ENCODE assay signal across 9 cellular contexts in the genomic region with DNA sequence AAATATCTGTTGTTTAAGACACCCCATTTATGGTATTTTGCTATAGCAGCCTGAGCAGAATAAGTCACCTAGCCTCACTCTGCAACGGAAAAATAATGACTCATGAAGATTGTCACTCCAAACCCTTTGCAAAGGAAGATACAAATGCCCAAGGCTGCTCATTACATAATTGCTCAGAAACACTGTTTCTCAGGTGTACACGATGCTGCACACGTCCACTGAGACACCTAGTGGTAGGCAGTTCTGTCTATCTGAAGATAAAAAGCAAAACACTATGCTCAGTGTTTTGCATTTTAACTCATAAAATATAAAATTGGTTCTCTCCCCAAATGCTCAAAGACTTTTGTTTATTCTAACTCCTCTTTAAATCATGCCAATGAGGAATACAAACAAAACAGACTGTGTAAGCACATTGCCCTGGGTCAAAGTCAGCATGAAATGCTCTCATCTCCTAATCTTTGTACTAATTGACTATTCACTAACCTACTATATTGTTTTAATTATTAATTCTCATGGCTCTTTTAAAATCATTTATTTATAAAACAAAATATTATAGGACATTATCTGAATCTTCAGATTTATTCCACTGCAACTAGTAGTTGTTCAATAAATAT. TPM values are rescaled to one million over a fixed set of nuclear protein-coding genes. Genes with fewer than 3 reads are reported as not detected.
DNase-seq lines count a peak whose midpoint lies in the region; ATAC-seq and TF ChIP-seq lines count a peak whose summit lies in the region.
"Had no signal": no experiment of that assay in that cellular context is flagged by ENCODE, and none has a peak within 500 bp of the region (broad histone marks: within the 10 kb centered on the region; RNA-seq: fewer than 3 reads in every experiment).

No MANE protein-coding gene starts in this region.

- peaks cover 0 to 10% (median 0%) of the 10 kb centered on the region in 11 donors for H3K9me3 ChIP-seq in heart right ventricle

- 41 to 43% methylated on average over 3 of the region's 3 CpGs for WGBS in heart right ventricle, 2 donors

- H3K36me3 ChIP-seq in heart right ventricle (no peaks in the 10 kb centered on the region), brain microvascular endothelial cell (replicated peaks) (no peaks in the 10 kb centered on the region)

- peaks cover 0 to 34% (median 17%) of the 10 kb centered on the region in 7 donors for H3K27me3 ChIP-seq in heart right ventricle
- no peaks in the 10 kb centered on the region for H3K27me3 ChIP-seq in brain microvascular endothelial cell (replicated peaks)

- no peak overlapping the region for H3K4me3 Mint-ChIP-seq in type B pancreatic cell
- H3K4me3 Mint-ChIP-seq in natural killer cell treated with Interleukin-12 subunit alpha and Interleukin-12 subunit beta and Interleukin-15 and Interleukin-18, amount 100 ng/mL, for 72 hours = no peak overlapping the region
- no peak overlapping the region for H3K4me3 Mint-ChIP-seq in stimulated activated naive B cell treated with anti-CD40 and anti-IgM and Interleukin-4, amounts not matched to agents 10 μg/mL and 1 μg/mL and 100 μg/mL, for 72 hours
- H3K4me3 Mint-ChIP-seq: activated naive CD8-positive, alpha-beta T cell treated with anti-CD3 and anti-CD28 coated beads, Interleukin-2, amount 10 ng/mL, durations not matched to agents 7 days and 5 days had no signal

- H3K4me1 ChIP-seq in heart right ventricle = no peaks in the 10 kb centered on the region

- no peaks in the 10 kb centered on the region for H3K36me3 Mint-ChIP-seq in type B pancreatic cell
- H3K36me3 Mint-ChIP-seq in natural killer cell treated with Interleukin-12 subunit alpha and Interleukin-12 subunit beta and Interleukin-15 and Interleukin-18, amount 100 ng/mL, for 72 hours = peaks cover under 1% of the 10 kb centered on the region
- peaks cover 0 to under 1% of the 10 kb centered on the region in 2 donors for H3K36me3 Mint-ChIP-seq in stimulated activated naive B cell treated with anti-CD40 and anti-IgM and Interleukin-4, amounts not matched to agents 10 μg/mL and 1 μg/mL and 100 μg/mL, for 72 hours
- H3K36me3 Mint-ChIP-seq: activated naive CD8-positive, alpha-beta T cell treated with anti-CD3 and anti-CD28 coated beads, Interleukin-2, amount 10 ng/mL, durations not matched to agents 7 days and 5 days had no signal

- H3K27ac Mint-ChIP-seq in type B pancreatic cell = no peak overlapping the region
- no peak overlapping the region for H3K27ac Mint-ChIP-seq in natural killer cell treated with Interleukin-12 subunit alpha and Interleukin-12 subunit beta and Interleukin-15 and Interleukin-18, amount 100 ng/mL, for 72 hours
- H3K27ac Mint-ChIP-seq in stimulated activated naive B cell treated with anti-CD40 and anti-IgM and Interleukin-4, amounts not matched to agents 10 μg/mL and 1 μg/mL and 100 μg/mL, for 72 hours = no peak overlapping the region
- H3K27ac Mint-ChIP-seq: activated naive CD8-positive, alpha-beta T cell treated with anti-CD3 and anti-CD28 coated beads, Interleukin-2, amount 10 ng/mL, durations not matched to agents 7 days and 5 days had no signal

- H3K4me3 ChIP-seq in heart right ventricle (no peak overlapping the region), brain microvascular endothelial cell (ENCODE audit: low read depth, low read length) (no peak overlapping the region)

- peaks cover 47% of the 10 kb centered on the region for H3K27me3 Mint-ChIP-seq in type B pancreatic cell
- peaks cover 29 to 66% of the 10 kb centered on the region in 2 donors for H3K27me3 Mint-ChIP-seq in natural killer cell treated with Interleukin-12 subunit alpha and Interleukin-12 subunit beta and Interleukin-15 and Interleukin-18, amount 100 ng/mL, for 72 hours
- H3K27me3 Mint-ChIP-seq in stimulated activated naive B cell treated with anti-CD40 and anti-IgM and Interleukin-4, amounts not matched to agents 10 μg/mL and 1 μg/mL and 100 μg/mL, for 72 hours = peaks cover 39 to 44% of the 10 kb centered on the region in 2 donors

- H3K4me1 Mint-ChIP-seq in type B pancreatic cell (ENCODE audit: unreplicated experiment) = no peaks in the 10 kb centered on the region
- no peaks in the 10 kb centered on the region for H3K4me1 Mint-ChIP-seq in natural killer cell treated with Interleukin-12 subunit alpha and Interleukin-12 subunit beta and Interleukin-15 and Interleukin-18, amount 100 ng/mL, for 72 hours (ENCODE audit: low read depth in 2 of 2)
- H3K4me1 Mint-ChIP-seq in stimulated activated naive B cell treated with anti-CD40 and anti-IgM and Interleukin-4, amounts not matched to agents 10 μg/mL and 1 μg/mL and 100 μg/mL, for 72 hours = no peaks in the 10 kb centered on the region
- H3K4me1 Mint-ChIP-seq: activated naive CD8-positive, alpha-beta T cell treated with anti-CD3 and anti-CD28 coated beads, Interleukin-2, amount 10 ng/mL, durations not matched to agents 7 days and 5 days had no signal

- no peaks in the 10 kb centered on the region for H3K9me3 Mint-ChIP-seq in type B pancreatic cell
- H3K9me3 Mint-ChIP-seq in natural killer cell treated with Interleukin-12 subunit alpha and Interleukin-12 subunit beta and Interleukin-15 and Interleukin-18, amount 100 ng/mL, for 72 hours = peaks cover 1% of the 10 kb centered on the region
- peaks cover 0 to 1% of the 10 kb centered on the region in 2 donors for H3K9me3 Mint-ChIP-seq in stimulated activated naive B cell treated with anti-CD40 and anti-IgM and Interleukin-4, amounts not matched to agents 10 μg/mL and 1 μg/mL and 100 μg/mL, for 72 hours
- H3K9me3 Mint-ChIP-seq: activated naive CD8-positive, alpha-beta T cell treated with anti-CD3 and anti-CD28 coated beads, Interleukin-2, amount 10 ng/mL, durations not matched to agents 7 days and 5 days had no signal

- in situ Hi-C loops in brain microvascular endothelial cell (cut with HindIII; ENCODE audit: low pct_ligation_motif_present, low sequenced_read_pairs) = no loop called here

- no peak for ATAC-seq in heart right ventricle
- no peak for ATAC-seq in natural killer cell treated with Interleukin-12 subunit alpha and Interleukin-12 subunit beta and Interleukin-15 and Interleukin-18, amount 100 ng/mL, for 72 hours
- ATAC-seq in stimulated activated naive B cell treated with anti-CD40 and anti-IgM and Interleukin-4, amounts not matched to agents 10 μg/mL and 1 μg/mL and 100 μg/mL, for 72 hours (replicated peaks) = no peak

- DNase-seq in heart right ventricle (no peak), cardiac septum (ENCODE audit: low spot score) (no peak), HuH-7 (ENCODE audit: low spot score) (peak; percentile 25), brain microvascular endothelial cell (no peak), type B pancreatic cell (ENCODE audit: extremely low spot score, unreplicated experiment) (no peak), dedifferentiated amniotic fluid mesenchymal stem cell (ENCODE audit: extremely low spot score) (no peak)
- no peak for DNase-seq in natural killer cell treated with Interleukin-12 subunit alpha and Interleukin-12 subunit beta and Interleukin-15 and Interleukin-18, amount 100 ng/mL, for 72 hours (ENCODE audit: low spot score)
- DNase-seq in stimulated activated naive B cell treated with anti-CD40 and anti-IgM and Interleukin-4, amounts not matched to agents 10 μg/mL and 1 μg/mL and 100 μg/mL, for 72 hours = no peak
- DNase-seq: activated naive CD8-positive, alpha-beta T cell treated with anti-CD3 and anti-CD28 coated beads, Interleukin-2, amount 10 ng/mL, durations not matched to agents 7 days and 5 days had no signal

- TF ChIP-seq CTCF in heart right ventricle (IDR thresholded peaks at IDR 0.05) (peak in 8 of 9 donors; percentile 8 to 57 (median 44)), brain microvascular endothelial cell (IDR thresholded peaks at IDR 0.05; ENCODE audit: low read depth, low read length, missing control alignments) (peak; percentile 64), type B pancreatic cell (conservative IDR thresholded peaks at IDR 0.05) (peak; percentile 57)

- intact Hi-C loops in heart right ventricle (cut with DNase I) (loop anchor here in 7 of 10 donors (2.0 to 10.0 kb wide), 5 partner anchors 272 to 309 kb away; no protein-coding TSS in a partner anchor), cardiac septum (cut with DNase I) (no loop called here)

- no peak overlapping the region for H3K27ac ChIP-seq in heart right ventricle
- H3K27ac ChIP-seq in brain microvascular endothelial cell = no peak overlapping the region

RNA-seq across cellular contexts. Expression of gene TSLP, which starts 7.7 kb away (rescaled TPM):
- total RNA-seq in heart right ventricle (1 to 10 TPM; 3.1 to 8.5 (median 4.5) TPM), cardiac septum (3.7 TPM), type B pancreatic cell (ENCODE audit: low replicate concordance) (not detected in 2 replicates)
- 1 to 10 TPM; 2.8 to 8.7 TPM for polyA plus RNA-seq in heart right ventricle
- not detected for total RNA-seq in natural killer cell treated with Interleukin-12 subunit alpha and Interleukin-12 subunit beta and Interleukin-15 and Interleukin-18, amount 100 ng/mL, for 72 hours

RNA-seq across cellular contexts. Expression of gene WDR36, which starts 28.3 kb away (rescaled TPM):
- total RNA-seq in heart right ventricle (10 to 100 TPM; 11.2 to 15.8 (median 13.6) TPM), cardiac septum (12.9 TPM), type B pancreatic cell (ENCODE audit: low replicate concordance) (23.8 and 31.6 TPM in 2 replicates)
- polyA plus RNA-seq in heart right ventricle = 1 to 10 TPM; 3.2 to 6.9 TPM
- 10 to 100 TPM; 34.7 to 45.0 TPM for total RNA-seq in natural killer cell treated with Interleukin-12 subunit alpha and Interleukin-12 subunit beta and Interleukin-15 and Interleukin-18, amount 100 ng/mL, for 72 hours
